21 cellular contexts compared by ENCODE assay signal in genomic region chr6:4545929-4546328, GRCh38.
"Had no signal": no experiment of that assay in that cellular context is flagged by ENCODE, and none has a peak within 500 bp of the region (broad histone marks: within the 10 kb centered on the region; RNA-seq: fewer than 3 reads in every experiment).

No MANE protein-coding gene starts in this region.

- H3K9me3 ChIP-seq: mucosa of descending colon, pancreas, psoas muscle, vagina had no signal

- H3K36me3 ChIP-seq: pancreas, right atrium auricular region, spleen, tibial nerve, vagina had no signal

- H3K27ac Mint-ChIP-seq: immature natural killer cell; naive thymus-derived CD4-positive, alpha-beta T cell; natural killer cell treated with Interleukin-12 subunit alpha and Interleukin-12 subunit beta and Interleukin-15 and Interleukin-18, amount 100 ng/mL, for 72 hours; stimulated activated effector memory CD8-positive, alpha-beta T cell treated with anti-CD3 and anti-CD28 coated beads, Interleukin-12 subunit alpha, Interleukin-12 subunit beta, amount 100 ng/mL, for 72 hours; type B pancreatic cell had no signal

- H3K27me3 ChIP-seq: pancreas, right atrium auricular region, spleen, tibial nerve, vagina had no signal

- H3K4me1 ChIP-seq: pancreas, psoas muscle, right atrium auricular region, spleen, tibial nerve, vagina had no signal

- H3K9me3 Mint-ChIP-seq: immature natural killer cell; stimulated activated effector memory CD8-positive, alpha-beta T cell treated with anti-CD3 and anti-CD28 coated beads, Interleukin-12 subunit alpha, Interleukin-12 subunit beta, amount 100 ng/mL, for 72 hours; type B pancreatic cell had no signal

- ATAC-seq: mucosa of descending colon; naive thymus-derived CD4-positive, alpha-beta T cell; natural killer cell treated with Interleukin-12 subunit alpha and Interleukin-12 subunit beta and Interleukin-15 and Interleukin-18, amount 100 ng/mL, for 72 hours; pancreas; psoas muscle; sciatic nerve; stimulated activated effector memory CD8-positive, alpha-beta T cell treated with anti-CD3 and anti-CD28 coated beads, Interleukin-12 subunit alpha, Interleukin-12 subunit beta, amount 100 ng/mL, for 72 hours had no signal

- H3K4me1 Mint-ChIP-seq: immature natural killer cell; stimulated activated effector memory CD8-positive, alpha-beta T cell treated with anti-CD3 and anti-CD28 coated beads, Interleukin-12 subunit alpha, Interleukin-12 subunit beta, amount 100 ng/mL, for 72 hours had no signal

- H3K4me3 Mint-ChIP-seq: immature natural killer cell; natural killer cell treated with Interleukin-12 subunit alpha and Interleukin-12 subunit beta and Interleukin-15 and Interleukin-18, amount 100 ng/mL, for 72 hours; stimulated activated effector memory CD8-positive, alpha-beta T cell treated with anti-CD3 and anti-CD28 coated beads, Interleukin-12 subunit alpha, Interleukin-12 subunit beta, amount 100 ng/mL, for 72 hours; type B pancreatic cell had no signal

- H3K4me3 ChIP-seq: lung, mucosa of descending colon, pancreas, psoas muscle, right atrium auricular region, spleen, tibial nerve, vagina had no signal

- DNase-seq: head of caudate nucleus; hippocampal formation; immature natural killer cell; kidney; midbrain; mucosa of descending colon; naive thymus-derived CD4-positive, alpha-beta T cell; pancreas; psoas muscle; small intestine; spleen; stimulated activated CD4-positive, alpha-beta T cell treated with anti-CD3 and anti-CD28 coated beads, Interleukin-4, amount 100 ng/mL, for 24 hours; stimulated activated naive CD4-positive, alpha-beta T cell treated with Interleukin-2 at 50 U/mL for 16 hours had no signal

- H3K27ac ChIP-seq: pancreas, psoas muscle, right atrium auricular region, spleen, tibial nerve, vagina had no signal
